Comparison of ENCODE assay signal across 9 cellular contexts in the genomic region with DNA sequence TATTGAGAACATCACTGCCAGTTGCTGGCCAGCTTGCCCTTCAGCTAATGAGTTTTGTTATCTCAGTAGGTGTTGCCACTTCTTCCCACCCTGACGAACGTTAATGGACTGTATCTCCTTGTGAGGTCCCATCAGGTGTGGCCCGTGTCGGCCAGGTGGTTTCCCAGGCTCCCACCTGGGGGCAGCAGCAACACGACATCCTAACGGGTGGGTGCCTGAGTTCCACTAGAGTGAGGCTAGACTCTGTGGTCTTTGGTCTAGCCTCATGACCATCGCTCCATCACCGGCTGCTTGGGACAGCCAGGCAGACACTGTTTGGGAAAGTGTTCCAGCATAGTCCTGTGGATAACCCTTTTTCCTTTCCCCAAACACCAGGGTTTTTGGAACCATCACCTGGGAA. TPM values are rescaled to one million over a fixed set of nuclear protein-coding genes. Genes with fewer than 3 reads are reported as not detected.
DNase-seq lines count a peak whose midpoint lies in the region; ATAC-seq, FAIRE-seq and TF ChIP-seq lines count a peak whose summit lies in the region.
"Had no signal": no experiment of that assay in that cellular context is flagged by ENCODE, and none has a peak within 500 bp of the region (broad histone marks: within the 10 kb centered on the region; RNA-seq: fewer than 3 reads in every experiment).

No MANE protein-coding gene starts in this region.

- peak overlapping the region; percentile 32 for H2BK15ac ChIP-seq in neuronal stem cell (ENCODE audit: low read length)

- POLR2A ChIA-PET in GM12878 (lab: Charles Lee): interaction anchor here (0.5 to 3.2 kb wide), 8 partner anchors 26 to 189 kb away, joined by 3 to 11 read pairs (median 5); no protein-coding TSS in a partner anchor

- H2AFZ ChIP-seq in GM12878 (ENCODE audit: control insufficient read depth, low read depth, low read length) (peak overlapping the region; percentile 59), neuronal stem cell (ENCODE audit: low read length) (peak overlapping the region; percentile 91)

- peak overlapping the region; percentile 9 for H2AK5ac ChIP-seq in neuronal stem cell (ENCODE audit: low read depth, low read length)

- RAD21 ChIA-PET in GM12878 (lab: Charles Lee; ENCODE audit: unreplicated experiment): interaction anchor here (0.9 to 3.8 kb wide), 5 partner anchors 25 to 167 kb away, joined by 3 to 12 read pairs (median 11); a partner anchor contains a TSS

- peak; percentile 33 for ATAC-seq in HG02642 (IDR thresholded peaks at IDR 0.05; ENCODE audit: poor library complexity, unreplicated experiment)
- ATAC-seq in GM12878: peak; percentile 56
- no peak for ATAC-seq in GM21367 (IDR thresholded peaks at IDR 0.05; ENCODE audit: unreplicated experiment)

- H2BK12ac ChIP-seq in neuronal stem cell (ENCODE audit: low read length): peak overlapping the region; percentile 43

- H3K4me3 ChIP-seq in GM06990 (replicated peaks; ENCODE audit: low read depth, low read length) (no peak overlapping the region), GM12878 (no peak overlapping the region), neuronal stem cell (ENCODE audit: low read length in 2 of 2) (peak overlapping the region in 1 of 2 donors; percentile 68)

- H3K4me2 ChIP-seq in GM12878 (ENCODE audit: control insufficient read depth, insufficient read depth) (peak overlapping the region; percentile 77), neuronal stem cell (ENCODE audit: insufficient read depth, low read length, poor library complexity, severe bottlenecking) (no peak overlapping the region)

- DNase-seq in GM06990 (ENCODE audit: extremely low read depth, insufficient read length) (peak; percentile 52), GM12878 (ENCODE audit: low read depth, low spot score) (no peak), neuronal stem cell (ENCODE audit: low spot score) (no peak), Ammon's horn (ENCODE audit: low spot score) (no peak), NCI-H2196 (lab: John Stamatoyannopoulos, UW; ENCODE audit: unreplicated experiment) (no peak), NCI-H82 (lab: John Stamatoyannopoulos, UW) (no peak)
- DNase-seq: upper lobe of left lung had no signal

- H3K9me3 ChIP-seq in GM12878 (replicated peaks; ENCODE audit: control insufficient read depth, insufficient read depth, low read length) (no peaks in the 10 kb centered on the region), neuronal stem cell (replicated peaks in 1 of 2; ENCODE audit: control insufficient read depth in 2 of 2, insufficient read depth in 1 of 2, low read depth in 1 of 2, low read length in 2 of 2) (peaks cover 3 to 4% of the 10 kb centered on the region in 2 donors)
- H3K9me3 ChIP-seq: upper lobe of left lung had no signal

- peaks cover 22% of the 10 kb centered on the region for H3K4me1 ChIP-seq in GM12878 (ENCODE audit: control insufficient read depth, insufficient read depth, low read length)
- peaks cover 3 to 10% of the 10 kb centered on the region in 2 donors for H3K4me1 ChIP-seq in neuronal stem cell (ENCODE audit: control insufficient read depth in 2 of 2, insufficient read depth in 1 of 2, low read depth in 1 of 2, low read length in 2 of 2)

- H4K91ac ChIP-seq in neuronal stem cell (ENCODE audit: low read depth, low read length, poor library complexity): no peak overlapping the region

- no peaks in the 10 kb centered on the region for H3K79me1 ChIP-seq in neuronal stem cell (ENCODE audit: low read depth, low read length)

- no peak for TF ChIP-seq EP300 in GM12878 (IDR thresholded peaks at IDR 0.05; ENCODE audit: borderline replicate concordance in 1 of 2, control insufficient read depth in 1 of 2, low read depth in 2 of 2, low read length in 2 of 2)

- H2BK120ac ChIP-seq in neuronal stem cell (ENCODE audit: low read depth, low read length): no peak overlapping the region

- SMC1A ChIA-PET in GM12878 (lab: Charles Lee; ENCODE audit: uncharacterized antibody, unreplicated experiment): interaction anchor here (1.0 to 3.8 kb wide), 8 partner anchors 9 to 167 kb away, joined by 3 to 32 read pairs (median 7); no protein-coding TSS in a partner anchor

- in situ Hi-C loops in GM12878 (cut with MboI): no loop called here

- TF ChIP-seq RAD21 in GM12878 (IDR thresholded peaks at IDR 0.05; ENCODE audit: insufficient read depth, low read depth, low read length): peak; percentile 38; the same call in 1 of the 2 replicates

- H3K4ac ChIP-seq in neuronal stem cell (ENCODE audit: low read length): no peak overlapping the region

- 0 out of 2 replicates have a peak overlapping the region, but pooled peaks have one; percentile 58 for H3K27ac ChIP-seq in GM12878 (ENCODE audit: control insufficient read depth, insufficient read depth)
- no peak overlapping the region for H3K27ac ChIP-seq in neuronal stem cell (replicated peaks; ENCODE audit: low read length)

- H4K8ac ChIP-seq in neuronal stem cell (ENCODE audit: low read depth, low read length): peak overlapping the region; percentile 75

- no peak for TF ChIP-seq POLR2A in GM12878 (IDR thresholded peaks at IDR 0.05; ENCODE audit: low read depth, low read length)

- H3K18ac ChIP-seq in neuronal stem cell (ENCODE audit: low read length): peak overlapping the region; percentile 6

- no peak overlapping the region for H3K9ac ChIP-seq in GM12878 (ENCODE audit: control insufficient read depth, insufficient read depth, low read length)
- H3K9ac ChIP-seq in neuronal stem cell (ENCODE audit: low read depth, low read length, poor library complexity): no peak overlapping the region

- no peaks in the 10 kb centered on the region for H4K20me1 ChIP-seq in GM12878 (ENCODE audit: control insufficient read depth, insufficient read depth)

- no peak overlapping the region for H3K14ac ChIP-seq in neuronal stem cell (ENCODE audit: low read length)

- peak; percentile 48 for TF ChIP-seq CTCF in GM06990 (IDR thresholded peaks at IDR 0.05; ENCODE audit: insufficient read depth, low read length, poor library complexity, severe bottlenecking)
- peak; percentile 18 to 28 (median 23); a peak in 1 of 6 replicates for TF ChIP-seq CTCF in GM12878 (IDR thresholded peaks at IDR 0.05 in 2 of 3, conservative IDR thresholded peaks at IDR 0.05 in 1 of 3; ENCODE audit: control insufficient read depth in 2 of 3, extremely low read depth in 1 of 3, insufficient read depth in 1 of 3, low read depth in 3 of 3, low read length in 3 of 3)

- FAIRE-seq in GM12878 (lab: Jason Lieb, UNC): no peak

- intact Hi-C loops in GM12878 (cut with micrococcal nuclease; ENCODE audit: unreplicated experiment): loop anchor here (1.0 kb wide), 1 partner anchor 40 kb away; no protein-coding TSS in a partner anchor

- 36% methylated on average over 8 of the region's 8 CpGs for WGBS in GM12878 (ENCODE audit: insufficient coverage, insufficient replicate concordance, low lambda C conversion rate, missing lambda C conversion rate)
- WGBS in neuronal stem cell (ENCODE audit: extremely low coverage in 2 of 2, insufficient read length in 2 of 2, insufficient replicate concordance in 1 of 2), 2 donors: no CpG with 5 or more reads among the region's 8 CpGs

- no peaks in the 10 kb centered on the region for H3K79me2 ChIP-seq in GM12878 (ENCODE audit: control insufficient read depth, insufficient read depth, low read length)

- no peak overlapping the region for H3K23ac ChIP-seq in neuronal stem cell (ENCODE audit: low read depth, low read length, poor library complexity)

- H2BK5ac ChIP-seq in neuronal stem cell (ENCODE audit: low read length): no peak overlapping the region

- CTCF ChIA-PET in GM12878 (lab: Yijun Ruan, JAX): interaction anchor here (0.8 to 3.1 kb wide), 7 partner anchors 9 to 160 kb away, joined by 3 to 31 read pairs (median 7); a partner anchor contains a TSS

- BruUV-seq in GM12878 (replicated peaks; lab: Mats Ljungman, UMichigan): no TSS peak

- H3K27me3 ChIP-seq in GM06990 (replicated peaks; ENCODE audit: control insufficient read depth, insufficient read depth, low read length) (no peaks in the 10 kb centered on the region; the same call in 1 of the 2 replicates), GM12878 (replicated peaks in 1 of 2; ENCODE audit: control insufficient read depth in 2 of 2, insufficient read depth in 2 of 2, low read length in 1 of 2) (peaks cover 0 to 2% of the 10 kb centered on the region in 2 experiments; a peak in 1 of 4 replicates), neuronal stem cell (ENCODE audit: control insufficient read depth in 3 of 3, insufficient read depth in 3 of 3, low read depth in 1 of 3, low read length in 3 of 3) (no peaks in the 10 kb centered on the region)
- H3K27me3 ChIP-seq: upper lobe of left lung had no signal

- H3K36me3 ChIP-seq in GM06990 (ENCODE audit: control insufficient read depth, insufficient read depth, low read length): no peaks in the 10 kb centered on the region
- H3K36me3 ChIP-seq in GM12878 (ENCODE audit: control insufficient read depth in 2 of 2, insufficient read depth in 2 of 2, low read length in 1 of 2): no peaks in the 10 kb centered on the region
- H3K36me3 ChIP-seq in neuronal stem cell (replicated peaks in 1 of 2; ENCODE audit: control insufficient read depth in 2 of 2, insufficient read depth in 2 of 2, low read length in 2 of 2): no peaks in the 10 kb centered on the region
- H3K36me3 ChIP-seq: upper lobe of left lung had no signal

RNA-seq across cellular contexts. Expression of a gene that starts 45.6 kb away (rescaled TPM):
- 45.0 and 52.6 TPM in 2 replicates for total RNA-seq in GM12878 (2013; cell fraction: nucleolus; rRNA removed)
- total RNA-seq in GM12878 (2014; rRNA removed): 22.3 and 24.8 TPM in 2 replicates
- 19.7 and 20.2 TPM in 2 replicates for total RNA-seq in GM12878 (2014; rRNA removed; fragmentation: Illumina TruSeq; extraction: Trizol)
- 35.6 and 37.0 TPM in 2 replicates for total RNA-seq in GM12878 (2021)
- 29.4 TPM for polyA plus RNA-seq in GM12878 (2011; ENCODE audit: low read depth)
- 31.2 and 36.2 TPM in 2 replicates for polyA plus RNA-seq in GM12878 (2011; rRNA removed)
- polyA plus RNA-seq in GM12878 (2011; cell fraction: cytosol; rRNA removed): 25.4 and 27.3 TPM in 2 replicates
- polyA plus RNA-seq in GM12878 (2011; cell fraction: nucleus; rRNA removed): 20.8 and 23.2 TPM in 2 replicates
- 30.4 and 37.0 TPM in 2 replicates for polyA plus RNA-seq in GM12878 (2012)
- polyA plus RNA-seq in GM12878 (2014; fragmentation: Illumina TruSeq; extraction: Trizol): 30.9 and 35.5 TPM in 2 replicates
- 10 to 100 TPM; 34.1 to 37.8 TPM for polyA plus RNA-seq in GM12878 (2014; fragmentation: Nextera tagmentation; extraction: Ambion mirVana)
- polyA plus RNA-seq in GM12878 (2014; rRNA removed): 22.2 and 24.3 TPM in 2 replicates
- polyA plus RNA-seq in GM12878 (2016; fragmentation: Nextera tagmentation; extraction: Ambion mirVana): 10 to 100 TPM; 45.6 to 51.2 TPM
- 28.6 and 33.3 TPM in 2 replicates for polyA minus RNA-seq in GM12878 (2011; rRNA and poly(A)+ RNA removed)
- 14.2 and 15.3 TPM in 2 replicates for polyA minus RNA-seq in GM12878 (2011; cell fraction: cytosol; rRNA and poly(A)+ RNA removed)
- polyA minus RNA-seq in GM12878 (2011; cell fraction: nucleus; rRNA and poly(A)+ RNA removed): 15.6 and 24.3 TPM in 2 replicates
- polyA plus RNA-seq in neuronal stem cell (2013, experiment 1 of 2): 60.6 TPM
- polyA plus RNA-seq in neuronal stem cell (2013, experiment 2 of 2): 60.7 TPM

RNA-seq across cellular contexts. Expression of a gene that starts 50.7 kb away (rescaled TPM):
- total RNA-seq in GM12878 (2013; cell fraction: nucleolus; rRNA removed): 627 and 659 TPM in 2 replicates
- total RNA-seq in GM12878 (2014; rRNA removed) (47.7 and 55.1 TPM in 2 replicates), GM12878 (2014; rRNA removed; fragmentation: Illumina TruSeq; extraction: Trizol) (45.4 and 48.3 TPM in 2 replicates), GM12878 (2021) (181 and 199 TPM in 2 replicates)
- polyA plus RNA-seq in GM12878 (2011; ENCODE audit: low read depth): 127 TPM
- polyA plus RNA-seq in GM12878 (2011; rRNA removed) (71.1 and 75.0 TPM in 2 replicates), GM12878 (2014; fragmentation: Illumina TruSeq; extraction: Trizol) (150 and 173 TPM in 2 replicates), GM12878 (2014; fragmentation: Nextera tagmentation; extraction: Ambion mirVana) (10 to 100 TPM; 31.4 to 49.9 TPM), GM12878 (2014; rRNA removed) (63.7 and 73.8 TPM in 2 replicates), GM12878 (2016; fragmentation: Nextera tagmentation; extraction: Ambion mirVana) (100 to 1,000 TPM; 118 to 123 TPM)
- polyA plus RNA-seq in GM12878 (2011; cell fraction: cytosol; rRNA removed): 82.6 and 128 TPM in 2 replicates
- 239 and 261 TPM in 2 replicates for polyA plus RNA-seq in GM12878 (2011; cell fraction: nucleus; rRNA removed)
- polyA plus RNA-seq in GM12878 (2012): 118 and 141 TPM in 2 replicates
- 174 and 187 TPM in 2 replicates for polyA minus RNA-seq in GM12878 (2011; rRNA and poly(A)+ RNA removed)
- 84.1 and 85.0 TPM in 2 replicates for polyA minus RNA-seq in GM12878 (2011; cell fraction: cytosol; rRNA and poly(A)+ RNA removed)
- polyA minus RNA-seq in GM12878 (2011; cell fraction: nucleus; rRNA and poly(A)+ RNA removed): 138 and 190 TPM in 2 replicates
- 63.9 TPM for polyA plus RNA-seq in neuronal stem cell (2013, experiment 1 of 2)
- polyA plus RNA-seq in neuronal stem cell (2013, experiment 2 of 2): 64.4 TPM
